In genomic region chr9:5629312-5630037, GRCh38 we compare ENCODE assay signal across 8 cellular contexts. TPM values are rescaled to one million over a fixed set of nuclear protein-coding genes. Genes with fewer than 3 reads are reported as not detected.
DNase-seq lines count a peak whose midpoint lies in the region; ATAC-seq and TF ChIP-seq lines count a peak whose summit lies in the region.

No MANE protein-coding gene starts in this region.

- H3K27ac Mint-ChIP-seq in Calu3 (ENCODE audit: unreplicated experiment): peak overlapping the region; percentile 93
- peak overlapping the region; percentile 95 to 98 (median 96) for H3K27ac Mint-ChIP-seq in IgD-negative memory B cell

- no peak for TF ChIP-seq CTCF in Calu3 (IDR thresholded peaks at IDR 0.05; ENCODE audit: unreplicated experiment)

- H3K9me3 Mint-ChIP-seq in Calu3 (ENCODE audit: low read depth, unreplicated experiment): no peaks in the 10 kb centered on the region
- H3K9me3 Mint-ChIP-seq in IgD-negative memory B cell: no peaks in the 10 kb centered on the region

- H3K4me1 Mint-ChIP-seq in Calu3 (ENCODE audit: low read depth, unreplicated experiment) (peaks cover 27% of the 10 kb centered on the region), IgD-negative memory B cell (peaks cover 36 to 57% (median 43%) of the 10 kb centered on the region in 3 donors)

- BruUV-seq in Calu3 (replicated peaks; lab: Mats Ljungman, UMichigan): no TSS peak

- H3K36me3 Mint-ChIP-seq in Calu3 (ENCODE audit: insufficient read depth, unreplicated experiment) (peaks cover 27% of the 10 kb centered on the region), IgD-negative memory B cell (peaks cover 5% of the 10 kb centered on the region)

- intact Hi-C loops in Calu3 (cut with micrococcal nuclease; ENCODE audit: unreplicated experiment): loop anchor here (2.0 kb wide), 1 partner anchor 87 kb away; no protein-coding TSS in a partner anchor

- peak; percentile 33 for DNase-seq in Calu3
- peak; percentile 71 for DNase-seq in UCSD-AML1 (lab: John Stamatoyannopoulos, UW; ENCODE audit: unreplicated experiment)
- DNase-seq in cerebellar cortex (ENCODE audit: low spot score): peak; percentile 35
- DNase-seq in kidney tubule cell (ENCODE audit: low spot score): peak; percentile 40
- peak; percentile 54 to 60 for DNase-seq in stimulated activated CD4-positive, alpha-beta T cell treated with anti-CD3 and anti-CD28 coated beads, Interleukin-2, amount 100 ng/mL, for 24 hours

- CTCF ChIA-PET in Calu3 (lab: Charles Lee): interaction anchor here (0.6 to 1.3 kb wide), 3 partner anchors 20 to 130 kb away, joined by 3 to 4 read pairs (median 4); no protein-coding TSS in a partner anchor

- ATAC-seq in GM21381 (IDR thresholded peaks at IDR 0.05; ENCODE audit: unreplicated experiment): peak; percentile 5
- no peak for ATAC-seq in GM21786 (IDR thresholded peaks at IDR 0.05; ENCODE audit: unreplicated experiment)

- H3K27me3 Mint-ChIP-seq in Calu3 (ENCODE audit: unreplicated experiment) (no peaks in the 10 kb centered on the region), IgD-negative memory B cell (no peaks in the 10 kb centered on the region)

- peak overlapping the region; percentile 97 for H3K4me3 Mint-ChIP-seq in Calu3 (ENCODE audit: low read depth, unreplicated experiment)
- H3K4me3 Mint-ChIP-seq in IgD-negative memory B cell: peak overlapping the region; percentile 98 to 100 (median 99)

RNA-seq across cellular contexts. Expression of gene RIC1, which starts 0.6 kb away (rescaled TPM):
- total RNA-seq in Calu3 (2022): 10.9 and 11.4 TPM in 2 replicates
- 9.5 TPM for polyA plus RNA-seq in IgD-negative memory B cell
